23 cellular contexts compared by ENCODE assay signal in the genomic region with DNA sequence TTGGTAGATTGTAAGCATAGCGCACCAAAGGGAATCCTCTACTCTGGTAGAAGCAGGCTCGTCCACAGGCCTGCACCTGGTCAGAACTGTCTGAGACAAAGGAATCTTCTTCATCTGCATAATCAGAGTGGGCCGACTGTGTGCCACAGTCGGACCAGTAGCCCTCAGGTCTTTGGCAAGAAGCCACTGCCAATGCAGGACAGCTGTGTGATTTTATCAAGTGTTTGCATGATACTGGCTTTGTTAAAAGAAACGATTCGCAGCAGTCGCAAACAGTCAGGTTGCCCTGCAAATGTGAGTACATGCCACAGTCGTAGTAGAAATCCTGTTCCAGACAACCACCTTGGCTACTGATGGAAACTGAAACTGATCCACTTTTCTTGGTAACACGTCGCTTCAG. TPM values are rescaled to one million over a fixed set of nuclear protein-coding genes. Genes with fewer than 3 reads are reported as not detected.
A peak's percentile ranks its signal among the peaks of the same experiment; 100 is the strongest.
DNase-seq lines count a peak whose midpoint lies in the region; ATAC-seq and TF ChIP-seq lines count a peak whose summit lies in the region.
"Had no signal": no experiment of that assay in that cellular context is flagged by ENCODE, and none has a peak within 500 bp of the region (broad histone marks: within the 10 kb centered on the region; RNA-seq: fewer than 3 reads in every experiment).

No MANE protein-coding gene starts in this region.

- TF ChIP-seq CTCF in VCaP (conservative IDR thresholded peaks at IDR 0.05) (no peak), thyroid gland (IDR thresholded peaks at IDR 0.05) (no peak)

- H3K36me3 ChIP-seq in thyroid gland, result peaks cover 8 to 10% of the 10 kb centered on the region in 2 donors
- H3K36me3 ChIP-seq: breast epithelium had no signal

- H3K27ac ChIP-seq in VCaP (peak overlapping the region; percentile 63), thyroid gland (no peak overlapping the region)
- H3K27ac ChIP-seq: coronary artery, heart right ventricle, left ventricle myocardium inferior, psoas muscle, stomach, upper lobe of left lung had no signal

- peaks cover 0 to 5% of the 10 kb centered on the region in 2 donors for H3K4me1 ChIP-seq in thyroid gland
- H3K4me1 ChIP-seq: breast epithelium had no signal

- DNase-seq in DMS153 treated with DMSO at 0.1 percent for 48 hours (lab: John Stamatoyannopoulos, UW; ENCODE audit: unreplicated experiment) (peak; percentile 73), NCI-H1092 (lab: John Stamatoyannopoulos, UW) (peak; percentile 74), NCI-H345 treated with DMSO at 0.1 percent for 48 hours (lab: John Stamatoyannopoulos, UW; ENCODE audit: unreplicated experiment) (peak; percentile 90), thyroid gland (no peak), glomerular visceral epithelial cell (ENCODE audit: extremely low spot score) (no peak)
- no peak for DNase-seq in stimulated activated CD4-positive, alpha-beta T cell treated with anti-CD3 and anti-CD28 coated beads, Interleukin-2, amount 100 ng/mL, for 24 hours
- DNase-seq: activated CD8-positive, alpha-beta memory T cell treated with anti-CD3 and anti-CD28 coated beads, Interleukin-2, amount 50 U/mL, for 4 hours; activated effector memory CD4-positive, alpha-beta T cell treated with Interleukin-2 at 50 U/mL for 16 hours; CD4-positive, alpha-beta memory T cell; H7; heart right ventricle; left ventricle myocardium inferior; MV-4-11; psoas muscle; stimulated activated CD4-positive, alpha-beta T cell treated with anti-CD3 and anti-CD28 coated beads, Interleukin-4, amount 100 ng/mL, for 24 hours; stomach; upper lobe of left lung had no signal

- intact Hi-C loops in thyroid gland (cut with DNase I), result no loop called here

- H3K9me3 ChIP-seq in thyroid gland, result no peaks in the 10 kb centered on the region
- H3K9me3 ChIP-seq: breast epithelium, heart right ventricle, left ventricle myocardium inferior, psoas muscle, stomach, upper lobe of left lung had no signal

- WGBS in thyroid gland, 2 donors, result 91 to 93% methylated on average over 10 of the region's 10 CpGs

- no peaks in the 10 kb centered on the region for H3K27me3 ChIP-seq in thyroid gland
- H3K27me3 ChIP-seq: breast epithelium, heart right ventricle, stomach, upper lobe of left lung had no signal

- TF ChIP-seq POLR2A in thyroid gland (IDR thresholded peaks at IDR 0.05), result no peak

- no peak for ATAC-seq in GM21825 (IDR thresholded peaks at IDR 0.05; ENCODE audit: unreplicated experiment)
- ATAC-seq: heart right ventricle, K562, psoas muscle, Right ventricle myocardium inferior had no signal

- H3K4me3 ChIP-seq in thyroid gland (replicated peaks in 1 of 3), result no peak overlapping the region
- H3K4me3 ChIP-seq: coronary artery, heart right ventricle, K562, left ventricle myocardium inferior, psoas muscle, stomach, upper lobe of left lung had no signal

RNA-seq across cellular contexts. Expression of a gene that starts 4.9 kb away (rescaled TPM):
- 1 to 10 TPM; 2.1 to 4.6 (median 3.9) TPM for total RNA-seq in thyroid gland

Comparison
In these comparisons a context has a peak if more than half of its experiments do, and no peak if none do; other contexts are left out.
1. DNase-seq: peak in DMS153 treated with DMSO at 0.1 percent for 48 hours (single experiment), NCI-H1092 (single experiment) and NCI-H345 treated with DMSO at 0.1 percent for 48 hours (single experiment); none in stimulated activated CD4-positive, alpha-beta T cell treated with anti-CD3 and anti-CD28 coated beads, Interleukin-2, amount 100 ng/mL, for 24 hours (0 of 2), thyroid gland (0 of 2) and glomerular visceral epithelial cell (single experiment).